15 cellular contexts compared by ENCODE assay signal in genomic region chr5:159101689-159102088, GRCh38.
DNase-seq lines count a peak whose midpoint lies in the region; ATAC-seq, FAIRE-seq and TF ChIP-seq lines count a peak whose summit lies in the region.
"Had no signal": no experiment of that assay in that cellular context is flagged by ENCODE, and none has a peak within 500 bp of the region (broad histone marks: within the 10 kb centered on the region; RNA-seq: fewer than 3 reads in every experiment).

No MANE protein-coding gene starts in this region.

- H3K79me2 ChIP-seq in parathyroid adenoma, result no peaks in the 10 kb centered on the region

- H3K27ac ChIP-seq in coronary artery (peak overlapping the region; percentile 85 to 90), parathyroid adenoma (no peak overlapping the region)

- POLR2A ChIA-PET in AG04449 (lab: Yijun Ruan, JAX), result no interaction called here

- H2AFZ ChIP-seq in parathyroid adenoma, result no peak overlapping the region

- H3K4me2 ChIP-seq in parathyroid adenoma (ENCODE audit: low read length), result no peak overlapping the region

- FAIRE-seq in GM18507 (lab: Jason Lieb, UNC), result peak; percentile 81
- FAIRE-seq: HTR-8/SVneo, islet of Langerhans had no signal

- no peak for DNase-seq in AG04449 (ENCODE audit: low read depth, low spot score)
- no peak for DNase-seq in GM18507 (ENCODE audit: extremely low spot score, insufficient read length, low read depth)
- no peak for DNase-seq in coronary artery (ENCODE audit: low spot score)
- DNase-seq in NCI-H187 treated with DMSO at 0.1 percent for 48 hours (lab: John Stamatoyannopoulos, UW), result no peak
- no peak for DNase-seq in NOMO-1 treated with DMSO at 0.1 percent for 48 hours (lab: John Stamatoyannopoulos, UW; ENCODE audit: unreplicated experiment)
- DNase-seq: activated CD8-positive, alpha-beta memory T cell treated with anti-CD3 and anti-CD28 coated beads, Interleukin-2, amount 50 U/mL, for 48 hours; CD8-positive, alpha-beta T cell; erythroblast; NCI-H187; T1000 had no signal

- peaks cover 13% of the 10 kb centered on the region for H3K27me3 ChIP-seq in parathyroid adenoma (ENCODE audit: control insufficient read depth, insufficient read depth, low read length)

- H3K9ac ChIP-seq in parathyroid adenoma, result no peak overlapping the region

- CTCF ChIA-PET in AG04449 (lab: Yijun Ruan, JAX), result interaction anchor here (1.1 to 10.2 kb wide), 6 partner anchors 9 to 927 kb away, joined by 3 to 462 read pairs (median 4); no protein-coding TSS in a partner anchor

- H3K9me3 ChIP-seq in parathyroid adenoma (ENCODE audit: control insufficient read depth, low read length), result no peaks in the 10 kb centered on the region

- ATAC-seq in GM19324 (IDR thresholded peaks at IDR 0.05; ENCODE audit: low FRiP score, unreplicated experiment) (no peak), GM18867 (IDR thresholded peaks at IDR 0.05; ENCODE audit: unreplicated experiment) (no peak)
- ATAC-seq: CD8-positive, alpha-beta T cell had no signal

- no peak for TF ChIP-seq CTCF in AG04449 (IDR thresholded peaks at IDR 0.05; ENCODE audit: insufficient read depth, low read length, missing control alignments)
- TF ChIP-seq CTCF in coronary artery (IDR thresholded peaks at IDR 0.05), result no peak
- TF ChIP-seq CTCF in parathyroid adenoma (IDR thresholded peaks at IDR 0.05), result no peak

- H3K36me3 ChIP-seq in parathyroid adenoma (ENCODE audit: control insufficient read depth, insufficient read depth, low read length), result no peaks in the 10 kb centered on the region

- H3K4me3 ChIP-seq in AG04449 (ENCODE audit: low read depth, low read length) (peak overlapping the region; percentile 80), coronary artery (peak overlapping the region; percentile 85), parathyroid adenoma (ENCODE audit: low read depth, low read length) (peak overlapping the region; percentile 53)

- H3K4me1 ChIP-seq in parathyroid adenoma, result no peaks in the 10 kb centered on the region
